In genomic region chr17:50169121-50169764, GRCh38 we compare ENCODE assay signal across 1 cellular context.
TF ChIP-seq lines count a peak whose summit lies in the region.

No MANE protein-coding gene starts in this region.

TF ChIP-seq in H1, 55 proteins besides CTCF, POLR2A, EP300 and RAD21 (continued from another document):
- TF ChIP-seq YY1 (IDR thresholded peaks at IDR 0.05; ENCODE audit: low read depth, low read length) (peak; percentile 73), SIN3A (conservative IDR thresholded peaks at IDR 0.05 in 1 of 2, IDR thresholded peaks at IDR 0.05 in 1 of 2; ENCODE audit: low read depth in 1 of 2, low read length in 2 of 2) (no peak), JUND (IDR thresholded peaks at IDR 0.05; ENCODE audit: low read length) (peak; percentile 17; the same call in 1 of the 2 replicates), ATF3 (IDR thresholded peaks at IDR 0.05; ENCODE audit: insufficient read depth, low read depth, low read length) (no peak), RXRA (IDR thresholded peaks at IDR 0.05; ENCODE audit: insufficient read depth, low read depth, low read length) (0 out of 2 replicates have a peak, but pooled peaks have one; percentile 66), CHD2 (IDR thresholded peaks at IDR 0.05; ENCODE audit: low read length) (no peak), POLR2AphosphoS5 (IDR thresholded peaks at IDR 0.05; ENCODE audit: low read depth, low read length) (no peak), GABPA (IDR thresholded peaks at IDR 0.05; ENCODE audit: borderline replicate concordance, insufficient read depth, low read length) (peak; percentile 62; the same call in 1 of the 2 replicates), KDM1A (IDR thresholded peaks at IDR 0.05; ENCODE audit: borderline replicate concordance, low read length) (no peak), MAX (IDR thresholded peaks at IDR 0.05) (peak; percentile 58; the same call in 1 of the 2 replicates), FOSL1 (IDR thresholded peaks at IDR 0.05; ENCODE audit: insufficient read depth, low read depth, low read length) (peak; percentile 78), KDM4A (IDR thresholded peaks at IDR 0.05; ENCODE audit: low read depth, low read length, severe bottlenecking) (no peak), CREB1 (IDR thresholded peaks at IDR 0.05) (peak; percentile 31; the same call in 1 of the 2 replicates)
TF ChIP-seq in H1: peak in this region for 8.
